17 cellular contexts compared by ENCODE assay signal in genomic region chr15:51160484-51160883, GRCh38.
"Had no signal": no experiment of that assay in that cellular context is flagged by ENCODE, and none has a peak within 500 bp of the region (broad histone marks: within the 10 kb centered on the region; RNA-seq: fewer than 3 reads in every experiment).

No MANE protein-coding gene starts in this region.

- ATAC-seq: activated T-cell treated with anti-CD3 and anti-CD28 coated beads, Interleukin-2, amount 50 U/mL, for 4 hours; gastroesophageal sphincter; left colon; stimulated activated naive CD8-positive, alpha-beta T cell treated with anti-CD3 and anti-CD28 coated beads, Interleukin-15, amount 100 ng/mL, for 72 hours; T-cell had no signal

- H3K27me3 ChIP-seq: ascending aorta, gastroesophageal sphincter, tibial artery had no signal

- H3K4me3 ChIP-seq: ascending aorta, gastroesophageal sphincter, lung, SK-N-MC, tibial artery had no signal

- H3K9me3 ChIP-seq: ascending aorta, gastroesophageal sphincter, tibial artery had no signal

- H3K36me3 ChIP-seq: ascending aorta, gastroesophageal sphincter, tibial artery had no signal

- H3K27ac ChIP-seq: ascending aorta, gastroesophageal sphincter, SK-N-MC, tibial artery, VCaP had no signal

- DNase-seq: activated CD4-positive, alpha-beta memory T cell treated with anti-CD3 and anti-CD28 coated beads for 36 hours; activated effector memory CD4-positive, alpha-beta T cell treated with anti-CD3 and anti-CD28 coated beads, Interleukin-2, amount 50 U/mL, for 16 hours; activated naive CD8-positive, alpha-beta T cell treated with anti-CD3 and anti-CD28 coated beads for 36 hours; activated T-cell treated with anti-CD3 and anti-CD28 coated beads, Interleukin-2, amount 50 U/mL, for 4 hours; left colon; nephron progenitor cell; retina; stimulated activated CD4-positive, alpha-beta T cell treated with anti-CD3 and anti-CD28 coated beads, Interleukin-4, amount 100 ng/mL, for 1 hour; stimulated activated CD8-positive, alpha-beta memory T cell treated with anti-CD3 and anti-CD28 coated beads, Interleukin-4, amount 100 ng/mL, for 48 hours; stimulated activated naive CD8-positive, alpha-beta T cell treated with anti-CD3 and anti-CD28 coated beads, Interleukin-15, amount 100 ng/mL, for 72 hours; T-cell; tibial artery had no signal
